ENCODE assay signal across 8 cellular contexts in genomic region chr6:27503436-27504030, GRCh38. TPM values are rescaled to one million over a fixed set of nuclear protein-coding genes. Genes with fewer than 3 reads are reported as not detected.
DNase-seq lines count a peak whose midpoint lies in the region; ATAC-seq and TF ChIP-seq lines count a peak whose summit lies in the region.

No MANE protein-coding gene starts in this region.

- peaks cover 10% of the 10 kb centered on the region; the same call in 1 of the 2 replicates for H3K4me1 ChIP-seq in ES-I3 (ENCODE audit: insufficient read depth, low read length)
- H3K4me1 ChIP-seq in duodenal mucosa (ENCODE audit: control insufficient read depth in 1 of 2, insufficient read depth in 2 of 2, low read length in 2 of 2) = peaks cover 8 to 11% of the 10 kb centered on the region in 2 donors
- H3K4me1 ChIP-seq in lung (ENCODE audit: control insufficient read depth in 2 of 2, insufficient read depth in 2 of 2, low read length in 2 of 2) = peaks cover 0 to 2% of the 10 kb centered on the region in 2 donors

- CTCF ChIA-PET in activated CD4-positive, alpha-beta T cell treated with anti-CD3 and anti-CD28 coated beads, Interleukin-2, amount 10 ng/mL, durations not matched to agents 7 days and 5 days (lab: Charles Lee) = interaction anchor here (0.6 to 3.4 kb wide), 4 partner anchors 13 to 1482 kb away, joined by 3 to 22 read pairs (median 4); no protein-coding TSS in a partner anchor

- H3K4me1 Mint-ChIP-seq in activated CD4-positive, alpha-beta T cell treated with anti-CD3 and anti-CD28 coated beads, Interleukin-2, amount 10 ng/mL, durations not matched to agents 7 days and 5 days = peaks cover 29% of the 10 kb centered on the region

- TF ChIP-seq CTCF in lung (IDR thresholded peaks at IDR 0.05; ENCODE audit: control extremely low read depth, extremely low read depth) = no peak

- peaks cover 46% of the 10 kb centered on the region for H3K27me3 Mint-ChIP-seq in activated CD4-positive, alpha-beta T cell treated with anti-CD3 and anti-CD28 coated beads, Interleukin-2, amount 10 ng/mL, durations not matched to agents 7 days and 5 days

- WGBS in lung, 2 donors = 5 to 6% methylated on average over 21 of the region's 21 CpGs

- H3K27me3 ChIP-seq in duodenal mucosa (ENCODE audit: control insufficient read depth in 1 of 2, insufficient read depth in 2 of 2, low read length in 2 of 2) (peaks cover 4 to 5% of the 10 kb centered on the region in 2 donors), lung (ENCODE audit: control insufficient read depth, insufficient read depth) (peaks cover 2% of the 10 kb centered on the region)

- DNase-seq in NCI-H526 (lab: John Stamatoyannopoulos, UW) (peak; percentile 32 to 61), lung (ENCODE audit: low spot score) (peak; percentile 49)
- peak; percentile 70 for DNase-seq in activated CD4-positive, alpha-beta T cell treated with anti-CD3 and anti-CD28 coated beads, Interleukin-2, amount 10 ng/mL, durations not matched to agents 7 days and 5 days
- DNase-seq in stimulated activated CD8-positive, alpha-beta memory T cell treated with anti-CD3 and anti-CD28 coated beads, Interleukin-12 subunit alpha, Interleukin-12 subunit beta, amount 100 ng/mL, for 1 hour (ENCODE audit: low read depth) = peak; percentile 65

- H3K9me3 Mint-ChIP-seq in activated CD4-positive, alpha-beta T cell treated with anti-CD3 and anti-CD28 coated beads, Interleukin-2, amount 10 ng/mL, durations not matched to agents 7 days and 5 days = no peaks in the 10 kb centered on the region

- ATAC-seq in HG02840 (IDR thresholded peaks at IDR 0.05; ENCODE audit: low FRiP score, unreplicated experiment) (peak; percentile 22), lung (ENCODE audit: insufficient read depth, low FRiP score) (peak; percentile 62), HG03520 (IDR thresholded peaks at IDR 0.05; ENCODE audit: unreplicated experiment) (no peak)

- no peak overlapping the region for H3K27ac ChIP-seq in duodenal mucosa (ENCODE audit: low read depth, low read length)
- H3K27ac ChIP-seq in lung (ENCODE audit: low read depth in 1 of 2, low read length in 1 of 2) = peak overlapping the region in 1 of 2 donors; percentile 26

- H3K9ac ChIP-seq in ES-I3 (ENCODE audit: low read depth, low read length) (peak overlapping the region; percentile 96), duodenal mucosa (ENCODE audit: low read depth in 1 of 2, low read length in 2 of 2) (peak overlapping the region; percentile 31 to 35)

- H3K27ac Mint-ChIP-seq in activated CD4-positive, alpha-beta T cell treated with anti-CD3 and anti-CD28 coated beads, Interleukin-2, amount 10 ng/mL, durations not matched to agents 7 days and 5 days = peak overlapping the region; percentile 65

- H3K4me3 Mint-ChIP-seq in activated CD4-positive, alpha-beta T cell treated with anti-CD3 and anti-CD28 coated beads, Interleukin-2, amount 10 ng/mL, durations not matched to agents 7 days and 5 days = peak overlapping the region; percentile 76

- no peaks in the 10 kb centered on the region for H3K9me3 ChIP-seq in ES-I3 (ENCODE audit: control insufficient read depth, insufficient read depth, low read length)
- H3K9me3 ChIP-seq in duodenal mucosa (ENCODE audit: control insufficient read depth in 1 of 2, low read length in 2 of 2) = no peaks in the 10 kb centered on the region
- H3K9me3 ChIP-seq in lung (ENCODE audit: control insufficient read depth in 2 of 2, insufficient read depth in 1 of 2, low read length in 1 of 2) = no peaks in the 10 kb centered on the region

- no peaks in the 10 kb centered on the region for H3K36me3 ChIP-seq in ES-I3 (ENCODE audit: insufficient read depth, low read length)
- no peaks in the 10 kb centered on the region for H3K36me3 ChIP-seq in duodenal mucosa (ENCODE audit: control insufficient read depth in 1 of 2, insufficient read depth in 2 of 2, low read length in 2 of 2)
- H3K36me3 ChIP-seq in lung (ENCODE audit: control insufficient read depth in 2 of 2, insufficient read depth in 2 of 2, low read length in 2 of 2) = no peaks in the 10 kb centered on the region

- H3K4me3 ChIP-seq in duodenal mucosa (ENCODE audit: low read depth in 1 of 2, low read length in 2 of 2) (peak overlapping the region; percentile 78 to 79), lung (no peak overlapping the region)

- POLR2A ChIA-PET in activated CD4-positive, alpha-beta T cell treated with anti-CD3 and anti-CD28 coated beads, Interleukin-2, amount 10 ng/mL, durations not matched to agents 7 days and 5 days (lab: Charles Lee) = no interaction called here

- no peaks in the 10 kb centered on the region for H3K36me3 Mint-ChIP-seq in activated CD4-positive, alpha-beta T cell treated with anti-CD3 and anti-CD28 coated beads, Interleukin-2, amount 10 ng/mL, durations not matched to agents 7 days and 5 days (ENCODE audit: low read depth)

RNA-seq across cellular contexts. Expression of gene ZNF184, which starts 30.6 kb away (rescaled TPM):
- 10 to 100 TPM; 14.4 to 16.8 TPM for total RNA-seq in activated CD4-positive, alpha-beta T cell treated with anti-CD3 and anti-CD28 coated beads, Interleukin-2, amount 10 ng/mL, durations not matched to agents 7 days and 5 days
- 10 to 100 TPM in 1 of 2 donors, 1 to 10 TPM in 1; 5.0 to 11.9 TPM for total RNA-seq in lung
- 1 to 10 TPM; 1.4 to 2.3 TPM for polyA plus RNA-seq in lung
